In the genomic region with DNA sequence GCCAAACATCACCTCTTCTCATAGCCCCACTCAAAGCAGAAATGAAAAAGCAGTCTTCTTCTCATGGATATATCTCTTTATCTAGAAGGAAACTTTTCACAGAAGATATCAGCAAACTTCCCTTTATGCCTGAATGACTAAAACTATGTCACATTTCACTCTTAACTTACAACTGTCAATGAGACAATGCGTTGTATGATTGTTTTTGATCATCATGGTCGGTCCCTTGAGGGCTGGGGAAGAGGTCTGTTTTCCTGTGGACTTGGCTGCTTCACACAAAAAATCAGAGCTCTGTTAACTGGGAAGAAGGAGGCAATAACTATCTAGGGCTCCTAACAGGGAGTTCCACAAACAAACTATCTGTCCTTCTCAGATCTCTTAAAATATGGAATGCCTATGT, we compare ENCODE assay signal across 23 cellular contexts. TPM values are rescaled to one million over a fixed set of nuclear protein-coding genes. Genes with fewer than 3 reads are reported as not detected.
"Had no signal": no experiment of that assay in that cellular context is flagged by ENCODE, and none has a peak within 500 bp of the region (broad histone marks: within the 10 kb centered on the region; RNA-seq: fewer than 3 reads in every experiment).

No MANE protein-coding gene starts in this region.

- H3K9me3 ChIP-seq: body of pancreas, right atrium auricular region, suprapubic skin, tibial nerve had no signal

- H3K27ac ChIP-seq: body of pancreas, parathyroid adenoma, right atrium auricular region, suprapubic skin, tibial nerve had no signal

- H3K4me3 ChIP-seq: body of pancreas, right atrium auricular region, smooth muscle cell, suprapubic skin, tibial nerve had no signal

- H3K27me3 ChIP-seq: body of pancreas, right atrium auricular region, tibial nerve had no signal

- DNase-seq: activated CD4-positive, alpha-beta T cell treated with anti-CD3 and anti-CD28 coated beads for 4 hours; activated CD4-positive, alpha-beta T cell treated with anti-CD3 and anti-CD28 coated beads, Interleukin-2, amount 50 U/mL, for 4 hours; activated naive CD4-positive, alpha-beta T cell; activated T-cell treated with anti-CD3 and anti-CD28 coated beads for 4 hours; activated T-cell treated with anti-CD3 and anti-CD28 coated beads, Interleukin-2, amount 50 U/mL, for 72 hours; aorta; body of pancreas; cortex of kidney; islet precursor cell; left colon; mammary epithelial cell; naive thymus-derived CD8-positive, alpha-beta T cell; nucleus accumbens; stimulated activated CD4-positive, alpha-beta T cell treated with anti-CD3 and anti-CD28 coated beads, Interleukin-1b, Interleukin-23, amount 100 ng/mL, for 48 hours; stimulated activated CD4-positive, alpha-beta T cell treated with anti-CD3 and anti-CD28 coated beads, Interleukin-4, amount 100 ng/mL, for 4 hours; stimulated activated CD8-positive, alpha-beta memory T cell treated with anti-CD3 and anti-CD28 coated beads, Interleukin-4, amount 100 ng/mL, for 48 hours; stimulated activated naive CD8-positive, alpha-beta T cell treated with anti-CD3 and anti-CD28 coated beads, Interleukin-15, amount 100 ng/mL, for 72 hours; T-helper 17 cell had no signal

- H3K36me3 ChIP-seq: right atrium auricular region, suprapubic skin, tibial nerve had no signal

RNA-seq across cellular contexts. Expression of a gene that starts 5.1 kb away (rescaled TPM):
- total RNA-seq: activated T-cell treated with anti-CD3 and anti-CD28 coated beads, Interleukin-2, amount 50 U/mL, for 72 hours; naive thymus-derived CD8-positive, alpha-beta T cell; T-helper 17 cell had no signal
